Comparison of ENCODE assay signal across 12 cellular contexts in genomic region chr21:43923391-43923790, GRCh38. TPM values are rescaled to one million over a fixed set of nuclear protein-coding genes. Genes with fewer than 3 reads are reported as not detected.
A peak's percentile ranks its signal among the peaks of the same experiment; 100 is the strongest.
DNase-seq lines count a peak whose midpoint lies in the region; ATAC-seq and TF ChIP-seq lines count a peak whose summit lies in the region.
"Had no signal": no experiment of that assay in that cellular context is flagged by ENCODE, and none has a peak within 500 bp of the region (broad histone marks: within the 10 kb centered on the region; RNA-seq: fewer than 3 reads in every experiment).

No MANE protein-coding gene starts in this region.

- H3K9me3 ChIP-seq in breast epithelium: no peaks in the 10 kb centered on the region
- H3K9me3 ChIP-seq: neutrophil had no signal

- intact Hi-C loops in MCF 10A (cut with micrococcal nuclease) (no loop called here), breast epithelium (cut with DNase I; ENCODE audit: low total_unique reads) (no loop called here)

- BruUV-seq in MCF 10A (replicated peaks; lab: Mats Ljungman, UMichigan): no TSS peak

- TF ChIP-seq POLR2A in breast epithelium (IDR thresholded peaks at IDR 0.05): no peak

- no peaks in the 10 kb centered on the region for H3K36me3 ChIP-seq in breast epithelium
- H3K36me3 ChIP-seq: neutrophil had no signal

- no peak for TF ChIP-seq CTCF in MCF 10A (IDR thresholded peaks at IDR 0.05; ENCODE audit: unreplicated experiment)
- no peak for TF ChIP-seq CTCF in breast epithelium (IDR thresholded peaks at IDR 0.05)
- TF ChIP-seq CTCF in cardiac fibroblast (IDR thresholded peaks at IDR 0.05; ENCODE audit: low read depth, low read length): no peak

- H3K4me1 Mint-ChIP-seq in MCF 10A (ENCODE audit: insufficient read depth, unreplicated experiment): peaks cover 14% of the 10 kb centered on the region

- peaks cover 30% of the 10 kb centered on the region for H3K36me3 Mint-ChIP-seq in MCF 10A (ENCODE audit: insufficient read depth, unreplicated experiment)

- H3K27ac Mint-ChIP-seq in MCF 10A (ENCODE audit: low read depth, unreplicated experiment): peak overlapping the region; percentile 73

- H3K4me3 Mint-ChIP-seq in MCF 10A (ENCODE audit: unreplicated experiment): no peak overlapping the region

- DNase-seq in MCF 10A (ENCODE audit: unreplicated experiment) (peak; percentile 18), breast epithelium (ENCODE audit: low spot score in 2 of 2) (no peak), cardiac fibroblast (ENCODE audit: low read depth in 2 of 2) (peak; percentile 21 to 27), substantia nigra (lab: John Stamatoyannopoulos, UW) (peak in 36 of 49 donors; percentile 13 to 77 (median 51)), NCI-H82 (lab: John Stamatoyannopoulos, UW) (no peak)
- DNase-seq: activated CD8-positive, alpha-beta memory T cell treated with anti-CD3 and anti-CD28 coated beads, Interleukin-2, amount 50 U/mL, for 48 hours had no signal

- H3K27me3 Mint-ChIP-seq in MCF 10A (ENCODE audit: insufficient read depth, unreplicated experiment): no peaks in the 10 kb centered on the region

- H3K27me3 ChIP-seq in breast epithelium (no peaks in the 10 kb centered on the region), layer of hippocampus (ENCODE audit: control insufficient read depth, insufficient read depth, low read length) (no peaks in the 10 kb centered on the region)

- H3K4me1 ChIP-seq in breast epithelium: peaks cover 0 to 8% of the 10 kb centered on the region in 2 donors

- POLR2A ChIA-PET in MCF 10A (lab: Yijun Ruan, JAX): no interaction called here

- H3K4me3 ChIP-seq in breast epithelium (peak overlapping the region in 1 of 3 donors; percentile 3), cardiac fibroblast (replicated peaks in 1 of 2; ENCODE audit: low read depth in 2 of 2, low read length in 2 of 2) (no peak overlapping the region)
- H3K4me3 ChIP-seq: coronary artery, GM12878 had no signal

- CTCF ChIA-PET in MCF 10A (lab: Yijun Ruan, JAX): no interaction called here

- H3K9me3 Mint-ChIP-seq in MCF 10A (ENCODE audit: unreplicated experiment): no peaks in the 10 kb centered on the region

- H3K27ac ChIP-seq in breast epithelium (peak overlapping the region in 1 of 2 donors; percentile 43), layer of hippocampus (ENCODE audit: low read depth, low read length) (peak overlapping the region; percentile 48), substantia nigra (ENCODE audit: low read depth, low read length, poor library complexity, severe bottlenecking) (peak overlapping the region; percentile 80)
- H3K27ac ChIP-seq: coronary artery, neutrophil had no signal

- ATAC-seq in HG03097 (IDR thresholded peaks at IDR 0.05; ENCODE audit: low FRiP score, unreplicated experiment) (no peak), HG03025 (IDR thresholded peaks at IDR 0.05; ENCODE audit: low FRiP score, unreplicated experiment) (no peak)
- ATAC-seq: GM12878 had no signal

RNA-seq across cellular contexts. Expression of gene AGPAT3, which starts 58.4 kb away (rescaled TPM):
- 58.3 and 70.6 TPM in 2 replicates for total RNA-seq in MCF 10A (2022)
- total RNA-seq in breast epithelium: 10 to 100 TPM; 27.2 to 35.8 (median 28.2) TPM

Comparison
In these comparisons a context has a peak if more than half of its experiments do, and no peak if none do; other contexts are left out.
1. DNase-seq: peak in MCF 10A (single experiment), cardiac fibroblast (2 of 2) and substantia nigra (36 of 49); none in breast epithelium (0 of 2) and NCI-H82 (single experiment).